In genomic region chr3:179943097-179943880, GRCh38 we compare ENCODE assay signal across 20 cellular contexts.
A peak's percentile ranks its signal among the peaks of the same experiment; 100 is the strongest.
DNase-seq lines count a peak whose midpoint lies in the region; FAIRE-seq and TF ChIP-seq lines count a peak whose summit lies in the region.
"Had no signal": no experiment of that assay in that cellular context is flagged by ENCODE, and none has a peak within 500 bp of the region (broad histone marks: within the 10 kb centered on the region; RNA-seq: fewer than 3 reads in every experiment).

No MANE protein-coding gene starts in this region.

- no peak overlapping the region for H3K4me2 ChIP-seq in smooth muscle cell

- no peaks in the 10 kb centered on the region for H3K79me2 ChIP-seq in smooth muscle cell (ENCODE audit: low read depth)

- WGBS in smooth muscle cell (ENCODE audit: low lambda C conversion rate) = 88% methylated on average over 6 of the region's 6 CpGs

- no peaks in the 10 kb centered on the region for H3K27me3 ChIP-seq in smooth muscle cell (ENCODE audit: low read depth)

- no peak for FAIRE-seq in GM12892 (lab: Jason Lieb, UNC)
- FAIRE-seq: small intestine had no signal

- H3K4me1 ChIP-seq in smooth muscle cell (ENCODE audit: low read depth) = peaks cover 4% of the 10 kb centered on the region

- H3K36me3 ChIP-seq in smooth muscle cell (ENCODE audit: low read depth) = no peaks in the 10 kb centered on the region
- H3K36me3 ChIP-seq: transverse colon had no signal

- H3K9ac ChIP-seq in smooth muscle cell (ENCODE audit: low read depth) = no peak overlapping the region

- no peak overlapping the region for H3K4me3 ChIP-seq in smooth muscle cell

- no peak for TF ChIP-seq POLR2A in GM12892 (IDR thresholded peaks at IDR 0.05; ENCODE audit: low read depth, low read length)

- H2AFZ ChIP-seq in smooth muscle cell (ENCODE audit: low read depth) = no peak overlapping the region

- DNase-seq in GM03348 (ENCODE audit: low spot score) = peak; percentile 10
- peak; percentile 34 for DNase-seq in NCI-H2171 treated with DMSO at 0.1 percent for 48 hours (lab: John Stamatoyannopoulos, UW)
- DNase-seq in nucleus accumbens (lab: John Stamatoyannopoulos, UW) = peak in 43 of 56 donors; percentile 2 to 69 (median 42)
- no peak for DNase-seq in smooth muscle cell (lab: John Stamatoyannopoulos, UW; ENCODE audit: unreplicated experiment)
- DNase-seq in GM12892 (ENCODE audit: insufficient read length) = no peak
- DNase-seq in SW480 (ENCODE audit: low spot score) = no peak
- no peak for DNase-seq in UCSD-AML1 (lab: John Stamatoyannopoulos, UW; ENCODE audit: unreplicated experiment)
- DNase-seq: activated B cell treated with CpG ODN at 0.5 μM for 24 hours; activated naive CD8-positive, alpha-beta T cell treated with anti-CD3 and anti-CD28 coated beads, Interleukin-2, amount 50 U/mL, for 24 hours; endodermal cell; GOT3; Karpas-422; left ventricle myocardium superior; NCI-H1105 treated with DMSO at 0.1 percent for 48 hours; NCI-H446 treated with DMSO at 0.1 percent for 48 hours; SHP77; small intestine; T-helper 2 cell; transverse colon had no signal

- no peak for TF ChIP-seq CTCF in smooth muscle cell (IDR thresholded peaks at IDR 0.05; ENCODE audit: borderline replicate concordance, insufficient read depth, poor library complexity, severe bottlenecking)

- H3K27ac ChIP-seq in cingulate gyrus (ENCODE audit: low read depth, low read length) (peak overlapping the region; percentile 63), smooth muscle cell (ENCODE audit: low read depth) (no peak overlapping the region)
- H3K27ac ChIP-seq: transverse colon had no signal

- H3F3A ChIP-seq in smooth muscle cell (ENCODE audit: low read depth) = no peaks in the 10 kb centered on the region

- no peaks in the 10 kb centered on the region for H4K20me1 ChIP-seq in smooth muscle cell (ENCODE audit: low read depth)

- H3K9me3 ChIP-seq in smooth muscle cell (replicated peaks; ENCODE audit: low read depth) = no peaks in the 10 kb centered on the region
- H3K9me3 ChIP-seq: transverse colon had no signal

Comparison
In these comparisons a context has a peak if more than half of its experiments do, and no peak if none do; other contexts are left out.
1. DNase-seq: peak in GM03348 (single experiment), NCI-H2171 treated with DMSO at 0.1 percent for 48 hours (single experiment) and nucleus accumbens (43 of 56); none in smooth muscle cell (single experiment), GM12892 (single experiment), SW480 (single experiment) and UCSD-AML1 (single experiment).